In the genomic region with DNA sequence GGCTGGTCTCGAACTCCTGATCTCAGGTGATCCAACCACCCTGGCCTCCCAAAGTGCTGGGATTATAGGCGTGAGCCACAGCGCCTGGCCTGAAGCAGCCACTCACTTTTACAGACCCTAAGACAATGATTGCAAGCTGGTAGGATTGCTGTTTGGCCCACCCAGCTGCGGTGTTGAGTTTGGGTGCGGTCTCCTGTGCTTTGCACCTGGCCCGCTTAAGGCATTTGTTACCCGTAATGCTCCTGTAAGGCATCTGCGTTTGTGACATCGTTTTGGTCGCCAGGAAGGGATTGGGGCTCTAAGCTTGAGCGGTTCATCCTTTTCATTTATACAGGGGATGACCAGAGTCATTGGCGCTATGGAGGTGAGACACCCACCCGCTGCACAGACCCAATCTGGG, we compare ENCODE assay signal across 13 cellular contexts. TPM values are rescaled to one million over a fixed set of nuclear protein-coding genes. Genes with fewer than 3 reads are reported as not detected.
DNase-seq lines count a peak whose midpoint lies in the region; ATAC-seq, FAIRE-seq and TF ChIP-seq lines count a peak whose summit lies in the region.
"Had no signal": no experiment of that assay in that cellular context is flagged by ENCODE, and none has a peak within 500 bp of the region (broad histone marks: within the 10 kb centered on the region; RNA-seq: fewer than 3 reads in every experiment).

No MANE protein-coding gene starts in this region.

- H3K4me1 ChIP-seq in cardiac muscle cell (ENCODE audit: low read depth), result no peaks in the 10 kb centered on the region
- H3K4me1 ChIP-seq in endothelial cell of umbilical vein (ENCODE audit: control insufficient read depth, extremely low read depth, insufficient read depth, low read length), result peaks cover 5% of the 10 kb centered on the region
- H3K4me1 ChIP-seq in urinary bladder (ENCODE audit: insufficient read depth), result peaks cover 2% of the 10 kb centered on the region
- peaks cover 2% of the 10 kb centered on the region for H3K4me1 ChIP-seq in Caco-2

- H3K9ac ChIP-seq in endothelial cell of umbilical vein (replicated peaks; ENCODE audit: extremely low read depth, insufficient read depth, low read length), result no peak overlapping the region

- CTCF ChIA-PET in endothelial cell of umbilical vein (lab: Charles Lee) (interaction anchor here (0.9 to 2.3 kb wide), 9 partner anchors 8 to 72 kb away, joined by 3 to 15 read pairs (median 4); a partner anchor contains a TSS), Caco-2 (lab: Charles Lee) (interaction anchor here (0.7 kb wide), 1 partner anchor 57 kb away, joined by 6 read pairs; a partner anchor contains a TSS)

- H3K4me3 Mint-ChIP-seq in natural killer cell (peak overlapping the region; percentile 83), Caco-2 (ENCODE audit: unreplicated experiment) (no peak overlapping the region)

- H3K79me2 ChIP-seq in endothelial cell of umbilical vein (ENCODE audit: control insufficient read depth, insufficient read depth, low read length), result no peaks in the 10 kb centered on the region

- H3K27ac ChIP-seq in cardiac muscle cell (no peak overlapping the region), endothelial cell of umbilical vein (ENCODE audit: insufficient read depth, low read depth, low read length) (no peak overlapping the region), urinary bladder (ENCODE audit: low read depth) (no peak overlapping the region)
- H3K27ac ChIP-seq: neutrophil had no signal

- H3K36me3 Mint-ChIP-seq in natural killer cell, result no peaks in the 10 kb centered on the region
- no peaks in the 10 kb centered on the region for H3K36me3 Mint-ChIP-seq in Caco-2 (ENCODE audit: insufficient read depth, unreplicated experiment)

- no peaks in the 10 kb centered on the region for H3K9me3 ChIP-seq in cardiac muscle cell (ENCODE audit: low read depth)
- no peaks in the 10 kb centered on the region for H3K9me3 ChIP-seq in endothelial cell of umbilical vein (replicated peaks; ENCODE audit: control insufficient read depth, insufficient read depth, low read length)
- H3K9me3 ChIP-seq in Caco-2, result no peaks in the 10 kb centered on the region
- H3K9me3 ChIP-seq: neutrophil had no signal

- peaks cover 10% of the 10 kb centered on the region in 2 donors for H3K27me3 Mint-ChIP-seq in natural killer cell (ENCODE audit: low read depth in 2 of 2)
- no peaks in the 10 kb centered on the region for H3K27me3 Mint-ChIP-seq in Caco-2 (ENCODE audit: insufficient read depth, unreplicated experiment)

- POLR2A ChIA-PET in endothelial cell of umbilical vein (lab: Charles Lee), result interaction anchor here (0.6 kb wide), 1 partner anchor 15 kb away, joined by 5 read pairs; no protein-coding TSS in a partner anchor
- POLR2A ChIA-PET in Caco-2 (lab: Charles Lee), result no interaction called here

- H3K27me3 ChIP-seq in cardiac muscle cell (no peaks in the 10 kb centered on the region), endothelial cell of umbilical vein (ENCODE audit: control insufficient read depth in 2 of 2, insufficient read depth in 2 of 2, low read length in 2 of 2) (peaks cover 3 to 11% of the 10 kb centered on the region in 2 experiments), Caco-2 (replicated peaks; ENCODE audit: control insufficient read depth, insufficient read depth, low read length) (no peaks in the 10 kb centered on the region)

- DNase-seq in cardiac muscle cell (ENCODE audit: low read depth in 1 of 2, low spot score in 1 of 2), result no peak
- DNase-seq in cardiac septum (ENCODE audit: low spot score), result no peak
- DNase-seq in endothelial cell of umbilical vein (ENCODE audit: low read depth, low spot score), result no peak
- no peak for DNase-seq in natural killer cell
- no peak for DNase-seq in NCI-H446 (lab: John Stamatoyannopoulos, UW)
- no peak for DNase-seq in activated CD4-positive, alpha-beta T cell treated with anti-CD3 and anti-CD28 coated beads for 48 hours
- no peak for DNase-seq in Caco-2
- DNase-seq: NCI-H1694 treated with DMSO at 0.1 percent for 48 hours had no signal

- dilution Hi-C loops in endothelial cell of umbilical vein (cut with MboI; ENCODE audit: extremely low pct_ligation_motif_present, low sequenced_read_pairs), result no loop called here

- 39% methylated on average over 13 of the region's 13 CpGs for WGBS in urinary bladder

- intact Hi-C loops in cardiac septum (cut with DNase I), result no loop called here
- intact Hi-C loops in endothelial cell of umbilical vein (cut with micrococcal nuclease), result no loop called here
- intact Hi-C loops in natural killer cell (cut with micrococcal nuclease), result no loop called here
- intact Hi-C loops in Caco-2 (cut with micrococcal nuclease; ENCODE audit: unreplicated experiment), result no loop called here

- FAIRE-seq in endothelial cell of umbilical vein (lab: Jason Lieb, UNC), result peak; percentile 50
- FAIRE-seq: colon had no signal

- peak overlapping the region; percentile 96 for H2AFZ ChIP-seq in endothelial cell of umbilical vein (ENCODE audit: low read depth, low read length)

- H4K20me1 ChIP-seq in endothelial cell of umbilical vein (replicated peaks; ENCODE audit: control insufficient read depth, extremely low read depth, insufficient read depth, low read length), result no peaks in the 10 kb centered on the region

- H3K9me3 Mint-ChIP-seq in natural killer cell, result no peaks in the 10 kb centered on the region
- no peaks in the 10 kb centered on the region for H3K9me3 Mint-ChIP-seq in Caco-2 (ENCODE audit: unreplicated experiment)
- H3K9me3 Mint-ChIP-seq: T-helper 1 cell treated with Interleukin-12 subunit alpha and Interleukin-12 subunit beta and Interleukin-4 antibody, amounts not matched to agents 30 μg/mL and 1 μg/mL, for 36 hours had no signal

- H3K4me1 Mint-ChIP-seq in natural killer cell (peaks cover 5 to 19% of the 10 kb centered on the region in 2 donors), Caco-2 (ENCODE audit: low read depth, unreplicated experiment) (no peaks in the 10 kb centered on the region)

- H3K4me3 ChIP-seq in cardiac muscle cell, result peak overlapping the region; percentile 23
- peak overlapping the region in 1 of 3 experiments; percentile 40 for H3K4me3 ChIP-seq in endothelial cell of umbilical vein (replicated peaks in 1 of 3; ENCODE audit: insufficient read depth in 1 of 3, low read depth in 1 of 3, low read length in 3 of 3)
- H3K4me3 ChIP-seq in urinary bladder (ENCODE audit: low read depth, low read length), result peak overlapping the region; percentile 37
- no peak overlapping the region for H3K4me3 ChIP-seq in Caco-2 (ENCODE audit: low read depth, low read length)

- peak in 2 of 3 donors; percentile 18 to 35 for ATAC-seq in natural killer cell

- H3K4me2 ChIP-seq in endothelial cell of umbilical vein (ENCODE audit: insufficient read depth, low read length), result peak overlapping the region; percentile 61

- no peak for TF ChIP-seq CTCF in cardiac muscle cell (IDR thresholded peaks at IDR 0.05; ENCODE audit: low read depth, low read length)
- TF ChIP-seq CTCF in endothelial cell of umbilical vein (IDR thresholded peaks at IDR 0.05; ENCODE audit: extremely low read depth in 1 of 2, insufficient read depth in 1 of 2, low read depth in 1 of 2, low read length in 2 of 2), result no peak
- no peak for TF ChIP-seq CTCF in natural killer cell (IDR thresholded peaks at IDR 0.05)
- TF ChIP-seq CTCF in Caco-2 (IDR thresholded peaks at IDR 0.05; ENCODE audit: insufficient read depth in 1 of 2, low read depth in 1 of 2, low read length in 1 of 2, severe bottlenecking in 1 of 2, unreplicated experiment in 1 of 2), result no peak

- no peaks in the 10 kb centered on the region for H3K9me1 ChIP-seq in endothelial cell of umbilical vein (replicated peaks; ENCODE audit: control insufficient read depth, extremely low read depth, insufficient read depth, low read length)

- no peaks in the 10 kb centered on the region for H3K36me3 ChIP-seq in cardiac muscle cell
- H3K36me3 ChIP-seq in endothelial cell of umbilical vein (ENCODE audit: control insufficient read depth in 2 of 2, extremely low read depth in 1 of 2, insufficient read depth in 2 of 2, low read length in 2 of 2), result no peaks in the 10 kb centered on the region
- no peaks in the 10 kb centered on the region for H3K36me3 ChIP-seq in urinary bladder (ENCODE audit: insufficient read depth)
- H3K36me3 ChIP-seq in Caco-2 (ENCODE audit: control insufficient read depth, insufficient read depth, low read length), result no peaks in the 10 kb centered on the region
- H3K36me3 ChIP-seq: neutrophil had no signal

- H3K27ac Mint-ChIP-seq in natural killer cell (no peak overlapping the region), Caco-2 (ENCODE audit: unreplicated experiment) (no peak overlapping the region)

- BruUV-seq in endothelial cell of umbilical vein (replicated peaks; lab: Mats Ljungman, UMichigan), result no TSS peak
- no TSS peak for BruUV-seq in Caco-2 (replicated peaks; lab: Mats Ljungman, UMichigan)

- TF ChIP-seq POLR2A in endothelial cell of umbilical vein (IDR thresholded peaks at IDR 0.05; ENCODE audit: low read depth, low read length), result no peak

RNA-seq across cellular contexts. Expression of a gene that starts 1.5 kb away (rescaled TPM):
- total RNA-seq in cardiac muscle cell, result 2.4 and 3.1 TPM in 2 replicates
- 2.6 and 4.9 TPM in 2 replicates for polyA plus RNA-seq in cardiac muscle cell
- total RNA-seq in cardiac septum, result 0.48 TPM
- total RNA-seq in endothelial cell of umbilical vein, result 0.42 TPM in 1 of 2 replicates, not detected in the other
- polyA plus RNA-seq in endothelial cell of umbilical vein, result 0.18 and 0.21 TPM in 2 replicates
- polyA plus RNA-seq in endothelial cell of umbilical vein (2011; cell fraction: cytosol; rRNA removed), result 0.08 and 0.25 TPM in 2 replicates
- not detected in 2 replicates for polyA plus RNA-seq in endothelial cell of umbilical vein (2011; cell fraction: nucleus; rRNA removed)
- 0.41 TPM in 1 of 2 replicates, not detected in the other for polyA plus RNA-seq in endothelial cell of umbilical vein (2012)
- not detected in 2 replicates for polyA minus RNA-seq in endothelial cell of umbilical vein
- 20.0 TPM for polyA minus RNA-seq in endothelial cell of umbilical vein (2011; cell fraction: cytosol; rRNA and poly(A)+ RNA removed)
- polyA minus RNA-seq in endothelial cell of umbilical vein (2011; cell fraction: nucleus; rRNA and poly(A)+ RNA removed), result 1.2 TPM in 1 of 2 replicates, not detected in the other
- not detected for total RNA-seq in natural killer cell
- total RNA-seq in urinary bladder, result 0.37 TPM
- 1.8 TPM for polyA plus RNA-seq in urinary bladder
- total RNA-seq in Caco-2 (2022), result not detected in 2 replicates
- total RNA-seq: subcutaneous adipose tissue had no signal

RNA-seq across cellular contexts. Expression of a gene that starts 10.2 kb away (rescaled TPM):
- 1.5 and 12.6 TPM in 2 replicates for total RNA-seq in cardiac muscle cell
- 5.6 and 36.9 TPM in 2 replicates for polyA plus RNA-seq in cardiac muscle cell
- total RNA-seq in cardiac septum, result 0.48 TPM
- total RNA-seq in endothelial cell of umbilical vein, result 4.6 and 6.5 TPM in 2 replicates
- 4.0 and 4.7 TPM in 2 replicates for polyA plus RNA-seq in endothelial cell of umbilical vein
- 3.4 and 4.2 TPM in 2 replicates for polyA plus RNA-seq in endothelial cell of umbilical vein (2011; cell fraction: cytosol; rRNA removed)
- 9.2 and 12.3 TPM in 2 replicates for polyA plus RNA-seq in endothelial cell of umbilical vein (2011; cell fraction: nucleus; rRNA removed)
- 1.7 and 2.4 TPM in 2 replicates for polyA plus RNA-seq in endothelial cell of umbilical vein (2012)
- 3.1 and 6.5 TPM in 2 replicates for polyA minus RNA-seq in endothelial cell of umbilical vein
- 16.6 TPM for polyA minus RNA-seq in endothelial cell of umbilical vein (2011; cell fraction: cytosol; rRNA and poly(A)+ RNA removed)
- 1.6 and 5.5 TPM in 2 replicates for polyA minus RNA-seq in endothelial cell of umbilical vein (2011; cell fraction: nucleus; rRNA and poly(A)+ RNA removed)
- 1 to 10 TPM; 1.3 to 3.2 (median 1.5) TPM for total RNA-seq in natural killer cell
- 4.7 TPM for total RNA-seq in urinary bladder
- polyA plus RNA-seq in urinary bladder, result 1.1 TPM
- total RNA-seq in Caco-2 (2022), result 31.4 and 32.8 TPM in 2 replicates

RNA-seq across cellular contexts. Expression of a gene that starts 14.5 kb away (rescaled TPM):
- total RNA-seq in cardiac muscle cell (645 and 899 TPM in 2 replicates), cardiac septum (690 TPM), endothelial cell of umbilical vein (257 and 279 TPM in 2 replicates), natural killer cell (10 to 100 TPM; 20.9 to 23.8 (median 22.9) TPM), urinary bladder (907 TPM), Caco-2 (2022) (21.8 and 26.5 TPM in 2 replicates)
- polyA plus RNA-seq in cardiac muscle cell (761 and 1,591 TPM in 2 replicates), endothelial cell of umbilical vein (103 and 144 TPM in 2 replicates), urinary bladder (7,869 TPM)
- polyA plus RNA-seq in endothelial cell of umbilical vein (2011; cell fraction: cytosol; rRNA removed), result 218 and 224 TPM in 2 replicates
- polyA plus RNA-seq in endothelial cell of umbilical vein (2011; cell fraction: nucleus; rRNA removed), result 411 and 541 TPM in 2 replicates
- polyA plus RNA-seq in endothelial cell of umbilical vein (2012), result 291 and 315 TPM in 2 replicates
- polyA minus RNA-seq in endothelial cell of umbilical vein, result 46.5 and 50.0 TPM in 2 replicates
- 104 TPM for polyA minus RNA-seq in endothelial cell of umbilical vein (2011; cell fraction: cytosol; rRNA and poly(A)+ RNA removed)
- 33.1 and 61.4 TPM in 2 replicates for polyA minus RNA-seq in endothelial cell of umbilical vein (2011; cell fraction: nucleus; rRNA and poly(A)+ RNA removed)

RNA-seq across cellular contexts. Expression of a gene that starts 17.1 kb away (rescaled TPM):
- 26.5 and 29.3 TPM in 2 replicates for total RNA-seq in cardiac muscle cell
- 68.5 and 75.1 TPM in 2 replicates for polyA plus RNA-seq in cardiac muscle cell
- total RNA-seq in cardiac septum, result 47.7 TPM
- 13.2 and 15.2 TPM in 2 replicates for total RNA-seq in endothelial cell of umbilical vein
- polyA plus RNA-seq in endothelial cell of umbilical vein, result 16.0 and 18.8 TPM in 2 replicates
- 12.8 and 15.4 TPM in 2 replicates for polyA plus RNA-seq in endothelial cell of umbilical vein (2011; cell fraction: cytosol; rRNA removed)
- 9.4 and 10.7 TPM in 2 replicates for polyA plus RNA-seq in endothelial cell of umbilical vein (2011; cell fraction: nucleus; rRNA removed)
- polyA plus RNA-seq in endothelial cell of umbilical vein (2012), result 8.7 and 13.2 TPM in 2 replicates
- 4.0 and 9.7 TPM in 2 replicates for polyA minus RNA-seq in endothelial cell of umbilical vein
- polyA minus RNA-seq in endothelial cell of umbilical vein (2011; cell fraction: cytosol; rRNA and poly(A)+ RNA removed), result 2.4 TPM
- polyA minus RNA-seq in endothelial cell of umbilical vein (2011; cell fraction: nucleus; rRNA and poly(A)+ RNA removed), result 1.6 TPM in 2 replicates
- total RNA-seq in natural killer cell, result 10 to 100 TPM; 30.9 to 37.9 (median 36.8) TPM
- total RNA-seq in urinary bladder, result 10.7 TPM
- polyA plus RNA-seq in urinary bladder, result 71.5 TPM
- total RNA-seq in Caco-2 (2022), result 11.8 and 12.1 TPM in 2 replicates

RNA-seq across cellular contexts. Expression of a gene that starts 17.4 kb away (rescaled TPM):
- total RNA-seq in cardiac muscle cell, result 6,299 and 17,487 TPM in 2 replicates
- not detected in 2 replicates for polyA plus RNA-seq in cardiac muscle cell
- total RNA-seq in cardiac septum, result 10,677 TPM
- 19,118 and 22,385 TPM in 2 replicates for total RNA-seq in endothelial cell of umbilical vein
- polyA plus RNA-seq in endothelial cell of umbilical vein, result 359 TPM in 1 of 2 replicates, not detected in the other
- 152 and 264 TPM in 2 replicates for polyA plus RNA-seq in endothelial cell of umbilical vein (2011; cell fraction: cytosol; rRNA removed)
- polyA plus RNA-seq in endothelial cell of umbilical vein (2011; cell fraction: nucleus; rRNA removed), result 1,888 and 3,095 TPM in 2 replicates
- 57.2 and 135 TPM in 2 replicates for polyA plus RNA-seq in endothelial cell of umbilical vein (2012)
- 10,166 and 11,461 TPM in 2 replicates for polyA minus RNA-seq in endothelial cell of umbilical vein
- polyA minus RNA-seq in endothelial cell of umbilical vein (2011; cell fraction: cytosol; rRNA and poly(A)+ RNA removed), result 76,809 TPM
- 37,020 and 87,219 TPM in 2 replicates for polyA minus RNA-seq in endothelial cell of umbilical vein (2011; cell fraction: nucleus; rRNA and poly(A)+ RNA removed)
- 1,000 to 10,000 TPM; 5,042 to 6,602 (median 5,874) TPM for total RNA-seq in natural killer cell
- 99,097 TPM for total RNA-seq in urinary bladder
- polyA plus RNA-seq in urinary bladder, result not detected
- 10,161 and 10,726 TPM in 2 replicates for total RNA-seq in Caco-2 (2022)
